8 cellular contexts compared by ENCODE assay signal in the genomic region with DNA sequence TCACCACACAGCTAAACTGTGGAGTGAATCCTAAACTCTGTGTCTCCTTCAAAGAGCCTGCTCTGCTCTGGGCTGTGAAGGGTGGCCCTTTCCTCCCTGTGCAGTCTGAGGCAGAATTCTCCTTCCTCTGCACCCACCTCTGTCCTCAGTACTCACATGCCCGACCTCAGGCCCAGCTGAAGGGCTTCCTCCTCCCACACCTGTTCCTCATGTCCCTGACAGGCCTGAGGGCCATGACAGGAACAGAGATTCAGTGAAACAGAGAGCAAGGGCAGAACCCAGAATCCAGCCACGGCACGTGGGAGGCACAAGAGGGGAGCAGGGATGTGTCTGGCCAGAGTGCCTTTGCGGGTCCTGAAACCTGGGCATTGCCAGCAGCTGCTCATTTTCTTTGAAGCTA. TPM values are rescaled to one million over a fixed set of nuclear protein-coding genes. Genes with fewer than 3 reads are reported as not detected.
DNase-seq lines count a peak whose midpoint lies in the region; ATAC-seq and TF ChIP-seq lines count a peak whose summit lies in the region.

No MANE protein-coding gene starts in this region.

- TF ChIP-seq CTCF in activated B cell treated with CpG ODN at 0.5 μM for 24 hours (IDR thresholded peaks at IDR 0.05) (no peak), omental fat pad (IDR thresholded peaks at IDR 0.05) (no peak)

- no peaks in the 10 kb centered on the region for H3K9me3 Mint-ChIP-seq in activated B cell treated with CpG ODN at 0.5 μM for 24 hours
- peaks cover 0 to 13% of the 10 kb centered on the region in 2 donors for H3K9me3 Mint-ChIP-seq in stimulated activated naive CD8-positive, alpha-beta T cell treated with anti-CD3 and anti-CD28 coated beads, Interleukin-15, amount 100 ng/mL, for 72 hours

- DNase-seq in activated B cell treated with CpG ODN at 0.5 μM for 24 hours, result no peak
- no peak for DNase-seq in stimulated activated naive CD8-positive, alpha-beta T cell treated with anti-CD3 and anti-CD28 coated beads, Interleukin-15, amount 100 ng/mL, for 72 hours
- no peak for DNase-seq in omental fat pad (ENCODE audit: low spot score)
- no peak for DNase-seq in DMS114 treated with DMSO at 0.1 percent for 48 hours (lab: John Stamatoyannopoulos, UW; ENCODE audit: unreplicated experiment)
- no peak for DNase-seq in NCI-H774 (lab: John Stamatoyannopoulos, UW)
- no peak for DNase-seq in DMS53 (lab: John Stamatoyannopoulos, UW)

- H3K4me3 Mint-ChIP-seq in activated B cell treated with CpG ODN at 0.5 μM for 24 hours, result no peak overlapping the region
- H3K4me3 Mint-ChIP-seq in stimulated activated naive CD8-positive, alpha-beta T cell treated with anti-CD3 and anti-CD28 coated beads, Interleukin-15, amount 100 ng/mL, for 72 hours, result no peak overlapping the region

- POLR2A ChIA-PET in activated B cell treated with CpG ODN at 0.5 μM for 24 hours (lab: Charles Lee), result interaction anchor here (2.5 kb wide), 1 partner anchor 13 kb away, joined by 15 read pairs; a partner anchor contains a TSS

- H3K27ac Mint-ChIP-seq in activated B cell treated with CpG ODN at 0.5 μM for 24 hours, result no peak overlapping the region
- H3K27ac Mint-ChIP-seq in stimulated activated naive CD8-positive, alpha-beta T cell treated with anti-CD3 and anti-CD28 coated beads, Interleukin-15, amount 100 ng/mL, for 72 hours, result no peak overlapping the region

- peaks cover 16% of the 10 kb centered on the region for H3K4me1 Mint-ChIP-seq in activated B cell treated with CpG ODN at 0.5 μM for 24 hours
- H3K4me1 Mint-ChIP-seq in stimulated activated naive CD8-positive, alpha-beta T cell treated with anti-CD3 and anti-CD28 coated beads, Interleukin-15, amount 100 ng/mL, for 72 hours, result peaks cover 16% of the 10 kb centered on the region

- H3K27me3 Mint-ChIP-seq in activated B cell treated with CpG ODN at 0.5 μM for 24 hours, result no peaks in the 10 kb centered on the region
- H3K27me3 Mint-ChIP-seq in stimulated activated naive CD8-positive, alpha-beta T cell treated with anti-CD3 and anti-CD28 coated beads, Interleukin-15, amount 100 ng/mL, for 72 hours, result no peaks in the 10 kb centered on the region

- peak; percentile 52 for ATAC-seq in GM19372 (IDR thresholded peaks at IDR 0.05; ENCODE audit: low read depth, unreplicated experiment)
- peak; percentile 59 for ATAC-seq in HG02884 (IDR thresholded peaks at IDR 0.05; ENCODE audit: unreplicated experiment)
- peak; percentile 18 for ATAC-seq in activated B cell treated with CpG ODN at 0.5 μM for 24 hours (ENCODE audit: low read depth)
- peak; percentile 36 for ATAC-seq in stimulated activated naive CD8-positive, alpha-beta T cell treated with anti-CD3 and anti-CD28 coated beads, Interleukin-15, amount 100 ng/mL, for 72 hours
- no peak for ATAC-seq in omental fat pad (ENCODE audit: low FRiP score)

- intact Hi-C loops in activated B cell treated with CpG ODN at 0.5 μM for 24 hours (cut with micrococcal nuclease), result loop anchor here (5.0 kb wide), 1 partner anchor 51 kb away; no protein-coding TSS in a partner anchor

- peaks cover 2% of the 10 kb centered on the region for H3K36me3 Mint-ChIP-seq in activated B cell treated with CpG ODN at 0.5 μM for 24 hours (ENCODE audit: low read depth)

- CTCF ChIA-PET in activated B cell treated with CpG ODN at 0.5 μM for 24 hours (lab: Charles Lee), result interaction anchor here (0.7 kb wide), 1 partner anchor 174 kb away, joined by 4 read pairs; no protein-coding TSS in a partner anchor

RNA-seq across cellular contexts. Expression of a gene that starts 13.9 kb away (rescaled TPM):
- total RNA-seq in activated B cell treated with CpG ODN at 0.5 μM for 24 hours (16.6 and 21.7 TPM in 2 replicates), omental fat pad (10 to 100 TPM; 35.6 to 50.4 (median 42.8) TPM)
